In the genomic region with DNA sequence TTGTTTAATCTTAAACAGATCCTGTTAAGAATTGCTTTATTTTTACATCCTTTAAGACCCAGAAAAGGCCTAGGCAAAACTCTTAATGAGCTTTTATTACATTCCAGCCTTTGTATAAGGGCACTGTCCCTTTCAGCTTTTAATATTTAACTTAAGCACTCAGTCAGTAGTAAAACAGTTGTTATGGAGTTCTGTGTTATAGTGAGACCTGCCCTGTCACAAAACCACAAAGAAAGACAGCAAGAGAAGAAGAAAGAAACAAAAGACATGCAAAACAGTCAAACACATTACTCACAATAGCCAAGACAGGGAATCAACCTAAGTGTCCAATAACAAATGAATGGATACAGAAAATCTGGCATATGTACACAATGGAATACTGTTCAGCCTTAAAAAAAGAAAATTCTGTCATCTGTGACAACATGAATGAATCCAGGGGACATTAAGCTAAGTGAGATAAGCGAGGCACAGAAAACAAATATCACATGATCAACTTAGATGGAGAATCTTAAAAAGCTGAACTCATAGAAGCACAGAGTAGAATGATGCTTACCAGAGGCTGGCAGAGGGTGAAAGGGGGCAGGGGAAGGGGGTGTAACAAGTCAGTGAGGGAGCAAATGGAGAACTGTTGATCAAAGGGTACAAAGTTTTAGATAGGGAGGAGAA, we compare ENCODE assay signal across 1 cellular context.
TF ChIP-seq lines count a peak whose summit lies in the region.

No MANE protein-coding gene starts in this region.

TF ChIP-seq in WTC11, 78 proteins besides CTCF, POLR2A, EP300 and RAD21 (continued from another document):
- TF ChIP-seq PRDM15 (CRISPR knock-in tag; IDR thresholded peaks at IDR 0.05), result no peak
- TF ChIP-seq SP1 (CRISPR knock-in tag; conservative IDR thresholded peaks at IDR 0.05), result no peak
- TF ChIP-seq, protein P1, sequence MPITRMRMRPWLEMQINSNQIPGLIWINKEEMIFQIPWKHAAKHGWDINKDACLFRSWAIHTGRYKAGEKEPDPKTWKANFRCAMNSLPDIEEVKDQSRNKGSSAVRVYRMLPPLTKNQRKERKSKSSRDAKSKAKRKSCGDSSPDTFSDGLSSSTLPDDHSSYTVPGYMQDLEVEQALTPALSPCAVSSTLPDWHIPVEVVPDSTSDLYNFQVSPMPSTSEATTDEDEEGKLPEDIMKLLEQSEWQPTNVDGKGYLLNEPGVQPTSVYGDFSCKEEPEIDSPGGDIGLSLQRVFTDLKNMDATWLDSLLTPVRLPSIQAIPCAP (CRISPR knock-in tag; IDR thresholded peaks at IDR 0.05), result no peak
- TF ChIP-seq, protein P2, sequence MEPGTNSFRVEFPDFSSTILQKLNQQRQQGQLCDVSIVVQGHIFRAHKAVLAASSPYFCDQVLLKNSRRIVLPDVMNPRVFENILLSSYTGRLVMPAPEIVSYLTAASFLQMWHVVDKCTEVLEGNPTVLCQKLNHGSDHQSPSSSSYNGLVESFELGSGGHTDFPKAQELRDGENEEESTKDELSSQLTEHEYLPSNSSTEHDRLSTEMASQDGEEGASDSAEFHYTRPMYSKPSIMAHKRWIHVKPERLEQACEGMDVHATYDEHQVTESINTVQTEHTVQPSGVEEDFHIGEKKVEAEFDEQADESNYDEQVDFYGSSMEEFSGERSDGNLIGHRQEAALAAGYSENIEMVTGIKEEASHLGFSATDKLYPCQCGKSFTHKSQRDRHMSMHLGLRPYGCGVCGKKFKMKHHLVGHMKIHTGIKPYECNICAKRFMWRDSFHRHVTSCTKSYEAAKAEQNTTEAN (CRISPR knock-in tag; IDR thresholded peaks at IDR 0.05), result no peak
- TF ChIP-seq ELF4 (CRISPR knock-in tag; IDR thresholded peaks at IDR 0.05; ENCODE audit: low read depth), result no peak
- TF ChIP-seq, protein P3, sequence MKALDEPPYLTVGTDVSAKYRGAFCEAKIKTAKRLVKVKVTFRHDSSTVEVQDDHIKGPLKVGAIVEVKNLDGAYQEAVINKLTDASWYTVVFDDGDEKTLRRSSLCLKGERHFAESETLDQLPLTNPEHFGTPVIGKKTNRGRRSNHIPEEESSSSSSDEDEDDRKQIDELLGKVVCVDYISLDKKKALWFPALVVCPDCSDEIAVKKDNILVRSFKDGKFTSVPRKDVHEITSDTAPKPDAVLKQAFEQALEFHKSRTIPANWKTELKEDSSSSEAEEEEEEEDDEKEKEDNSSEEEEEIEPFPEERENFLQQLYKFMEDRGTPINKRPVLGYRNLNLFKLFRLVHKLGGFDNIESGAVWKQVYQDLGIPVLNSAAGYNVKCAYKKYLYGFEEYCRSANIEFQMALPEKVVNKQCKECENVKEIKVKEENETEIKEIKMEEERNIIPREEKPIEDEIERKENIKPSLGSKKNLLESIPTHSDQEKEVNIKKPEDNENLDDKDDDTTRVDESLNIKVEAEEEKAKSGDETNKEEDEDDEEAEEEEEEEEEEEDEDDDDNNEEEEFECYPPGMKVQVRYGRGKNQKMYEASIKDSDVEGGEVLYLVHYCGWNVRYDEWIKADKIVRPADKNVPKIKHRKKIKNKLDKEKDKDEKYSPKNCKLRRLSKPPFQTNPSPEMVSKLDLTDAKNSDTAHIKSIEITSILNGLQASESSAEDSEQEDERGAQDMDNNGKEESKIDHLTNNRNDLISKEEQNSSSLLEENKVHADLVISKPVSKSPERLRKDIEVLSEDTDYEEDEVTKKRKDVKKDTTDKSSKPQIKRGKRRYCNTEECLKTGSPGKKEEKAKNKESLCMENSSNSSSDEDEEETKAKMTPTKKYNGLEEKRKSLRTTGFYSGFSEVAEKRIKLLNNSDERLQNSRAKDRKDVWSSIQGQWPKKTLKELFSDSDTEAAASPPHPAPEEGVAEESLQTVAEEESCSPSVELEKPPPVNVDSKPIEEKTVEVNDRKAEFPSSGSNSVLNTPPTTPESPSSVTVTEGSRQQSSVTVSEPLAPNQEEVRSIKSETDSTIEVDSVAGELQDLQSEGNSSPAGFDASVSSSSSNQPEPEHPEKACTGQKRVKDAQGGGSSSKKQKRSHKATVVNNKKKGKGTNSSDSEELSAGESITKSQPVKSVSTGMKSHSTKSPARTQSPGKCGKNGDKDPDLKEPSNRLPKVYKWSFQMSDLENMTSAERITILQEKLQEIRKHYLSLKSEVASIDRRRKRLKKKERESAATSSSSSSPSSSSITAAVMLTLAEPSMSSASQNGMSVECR (CRISPR knock-in tag; IDR thresholded peaks at IDR 0.05; ENCODE audit: borderline replicate concordance), result no peak
